10 cellular contexts compared by ENCODE assay signal in genomic region chr17:7249830-7250229, GRCh38. TPM values are rescaled to one million over a fixed set of nuclear protein-coding genes. Genes with fewer than 3 reads are reported as not detected.
A peak's percentile ranks its signal among the peaks of the same experiment; 100 is the strongest.
DNase-seq lines count a peak whose midpoint lies in the region; ATAC-seq, FAIRE-seq and TF ChIP-seq lines count a peak whose summit lies in the region.
"Had no signal": no experiment of that assay in that cellular context is flagged by ENCODE, and none has a peak within 500 bp of the region (broad histone marks: within the 10 kb centered on the region; RNA-seq: fewer than 3 reads in every experiment).

No MANE protein-coding gene starts in this region.

- H3K4me1 ChIP-seq in esophagus (ENCODE audit: control insufficient read depth in 2 of 2, insufficient read depth in 2 of 2, low read length in 1 of 2) (peaks cover 3 to 6% of the 10 kb centered on the region in 2 donors), sigmoid colon (peaks cover 0 to 43% (median 35%) of the 10 kb centered on the region in 4 donors)

- WGBS in esophagus, 2 donors, result 82 to 84% methylated on average over 7 of the region's 7 CpGs
- 75 to 80% methylated on average over 7 of the region's 7 CpGs for WGBS in sigmoid colon, 2 donors

- H3K27me3 ChIP-seq in esophagus (ENCODE audit: control insufficient read depth in 1 of 2, insufficient read depth in 2 of 2, low read length in 2 of 2) (no peaks in the 10 kb centered on the region), sigmoid colon (no peaks in the 10 kb centered on the region)

- H3K9me3 ChIP-seq in esophagus (ENCODE audit: control insufficient read depth in 2 of 2, insufficient read depth in 1 of 2, low read depth in 1 of 2, low read length in 1 of 2) (no peaks in the 10 kb centered on the region), sigmoid colon (no peaks in the 10 kb centered on the region)

- TF ChIP-seq CTCF in sigmoid colon (IDR thresholded peaks at IDR 0.05), result no peak

- TF ChIP-seq POLR2A in GM12891 (IDR thresholded peaks at IDR 0.05; ENCODE audit: low read depth, low read length) (no peak), sigmoid colon (IDR thresholded peaks at IDR 0.05) (no peak)

- H3K4me3 ChIP-seq in esophagus (ENCODE audit: low read depth in 1 of 2, low read length in 2 of 2) (peak overlapping the region; percentile 12 to 77), sigmoid colon (peak overlapping the region; percentile 79 to 99 (median 88))

- no peak for TF ChIP-seq EP300 in sigmoid colon (IDR thresholded peaks at IDR 0.05)

- intact Hi-C loops in sigmoid colon (cut with DNase I), result loop anchor here (2.0 to 10.0 kb wide), 2 partner anchors 47 to 315 kb away; partner anchors contain the start of gene SENP3

- ATAC-seq in HG02870 (IDR thresholded peaks at IDR 0.05; ENCODE audit: unreplicated experiment), result no peak

- no peak overlapping the region for H3K27ac ChIP-seq in esophagus (ENCODE audit: low read depth in 2 of 2, low read length in 1 of 2)
- peak overlapping the region in 3 of 4 donors; percentile 97 to 99 (median 98) for H3K27ac ChIP-seq in sigmoid colon

- FAIRE-seq in GM12891 (lab: Jason Lieb, UNC), result no peak
- FAIRE-seq: islet of Langerhans, TTC549 had no signal

- DNase-seq in GM12891 (ENCODE audit: insufficient read length, low spot score), result no peak
- peak; percentile 29 for DNase-seq in OCI-M1 (lab: John Stamatoyannopoulos, UW)
- no peak for DNase-seq in sigmoid colon
- no peak for DNase-seq in NCI-H345 (lab: John Stamatoyannopoulos, UW)
- no peak for DNase-seq in NK-92 treated with Interleukin-12 subunit alpha and Interleukin-12 subunit beta, amount 100 ng/mL, for 24 hours (lab: John Stamatoyannopoulos, UW)
- no peak for DNase-seq in stimulated activated CD4-positive, alpha-beta T cell treated with anti-CD3 and anti-CD28 coated beads, Interleukin-2, amount 100 ng/mL, for 48 hours

- peaks cover 0 to 7% of the 10 kb centered on the region in 2 donors for H3K36me3 ChIP-seq in esophagus (ENCODE audit: control insufficient read depth in 2 of 2, insufficient read depth in 2 of 2, low read length in 1 of 2)
- peaks cover 14 to 30% (median 23%) of the 10 kb centered on the region in 4 donors for H3K36me3 ChIP-seq in sigmoid colon

TF ChIP-seq in GM12891, 5 proteins besides CTCF, POLR2A, EP300 and RAD21:
- TF ChIP-seq SPI1 (IDR thresholded peaks at IDR 0.05; ENCODE audit: low read depth, low read length), result peak; percentile 72
- no peak for TF ChIP-seq TAF1 (IDR thresholded peaks at IDR 0.05; ENCODE audit: low read depth, low read length)

RNA-seq across cellular contexts. Expression of gene CTDNEP1, which starts 1.7 kb away (rescaled TPM):
- polyA plus RNA-seq in GM12891 (2012; ENCODE audit: low read depth, missing spikeins), result 94.2 TPM
- polyA plus RNA-seq in esophagus, result 10 to 100 TPM; 42.4 to 58.5 TPM
- total RNA-seq in sigmoid colon, result 10 to 100 TPM; 43.9 to 76.4 (median 53.0) TPM
- 100 to 1,000 TPM in 1 of 3 donors, 10 to 100 TPM in 2; 80.2 to 110 (median 82.9) TPM for polyA plus RNA-seq in sigmoid colon

RNA-seq across cellular contexts. Expression of gene ELP5, which starts 2.2 kb away (rescaled TPM):
- 57.9 TPM for polyA plus RNA-seq in GM12891 (2012; ENCODE audit: low read depth, missing spikeins)
- polyA plus RNA-seq in esophagus (10 to 100 TPM; 14.7 to 39.0 TPM), sigmoid colon (10 to 100 TPM; 32.4 to 70.9 (median 42.9) TPM)
- total RNA-seq in sigmoid colon, result 10 to 100 TPM; 28.4 to 40.0 (median 34.2) TPM

RNA-seq across cellular contexts. Expression of gene GABARAP, which starts 7.6 kb away (rescaled TPM):
- polyA plus RNA-seq in GM12891 (2012; ENCODE audit: low read depth, missing spikeins), result 366 TPM
- polyA plus RNA-seq in esophagus (100 to 1,000 TPM; 354 to 393 TPM), sigmoid colon (1,000 to 10,000 TPM in 2 of 3 donors, 100 to 1,000 TPM in 1; 572 to 1,215 (median 1,036) TPM)
- total RNA-seq in sigmoid colon, result 100 to 1,000 TPM; 147 to 645 (median 552) TPM

RNA-seq across cellular contexts. Expression of gene PHF23, which starts 10.6 kb away (rescaled TPM):
- polyA plus RNA-seq in GM12891 (2012; ENCODE audit: low read depth, missing spikeins), result 23.0 TPM
- polyA plus RNA-seq in esophagus (10 to 100 TPM; 22.4 to 29.6 TPM), sigmoid colon (10 to 100 TPM; 40.7 to 45.6 (median 45.1) TPM)
- 10 to 100 TPM; 23.1 to 45.4 (median 35.4) TPM for total RNA-seq in sigmoid colon

RNA-seq across cellular contexts. Expression of gene CLDN7, which starts 12.4 kb away (rescaled TPM):
- polyA plus RNA-seq in GM12891 (2012; ENCODE audit: low read depth, missing spikeins), result 0.40 TPM
- polyA plus RNA-seq in esophagus (100 to 1,000 TPM; 271 to 275 TPM), sigmoid colon (100 to 1,000 TPM; 181 to 963 (median 332) TPM)
- total RNA-seq in sigmoid colon, result 1 to 10 TPM in 3 of 4 donors, not detected in 1; 1.1 to 2.6 (median 1.9) TPM

Comparison
In these comparisons a context has a peak if more than half of its experiments do, and no peak if none do; other contexts are left out.
1. H3K27ac ChIP-seq: peak in sigmoid colon (3 of 4); none in esophagus (0 of 2).